ENCODE assay signal across 8 cellular contexts in genomic region chr5:151770383-151771258, GRCh38. TPM values are rescaled to one million over a fixed set of nuclear protein-coding genes. Genes with fewer than 3 reads are reported as not detected.
DNase-seq lines count a peak whose midpoint lies in the region; ATAC-seq, FAIRE-seq and TF ChIP-seq lines count a peak whose summit lies in the region.

No MANE protein-coding gene starts in this region.

- peak overlapping the region; percentile 79 for H3K4me3 Mint-ChIP-seq in activated naive CD8-positive, alpha-beta T cell

- H3K27me3 ChIP-seq in BE2C (no peaks in the 10 kb centered on the region), ovary (no peaks in the 10 kb centered on the region)

- TF ChIP-seq EP300 in ovary (IDR thresholded peaks at IDR 0.05) = no peak

- H3K36me3 ChIP-seq in BE2C = peaks cover 7% of the 10 kb centered on the region; the same call in 1 of the 2 replicates
- H3K36me3 ChIP-seq in ovary = no peaks in the 10 kb centered on the region

- H3K9me3 ChIP-seq in BE2C = no peaks in the 10 kb centered on the region
- H3K9me3 ChIP-seq in ovary = no peaks in the 10 kb centered on the region

- no peak for TF ChIP-seq CTCF in BE2C (IDR thresholded peaks at IDR 0.05; ENCODE audit: low read depth, low read length)
- no peak for TF ChIP-seq CTCF in ovary (IDR thresholded peaks at IDR 0.05)

- TF ChIP-seq POLR2A in ovary (IDR thresholded peaks at IDR 0.05) = no peak

- peak; percentile 27 for ATAC-seq in HG02943 (IDR thresholded peaks at IDR 0.05; ENCODE audit: low read depth, unreplicated experiment)

- H3K27me3 Mint-ChIP-seq in activated naive CD8-positive, alpha-beta T cell = no peaks in the 10 kb centered on the region

- peak; percentile 24 for FAIRE-seq in GM18507 (lab: Jason Lieb, UNC)

- H3K4me1 ChIP-seq in BE2C (peaks cover 6% of the 10 kb centered on the region), ovary (ENCODE audit: insufficient read depth) (peaks cover 4% of the 10 kb centered on the region)

- H3K4me1 Mint-ChIP-seq in activated naive CD8-positive, alpha-beta T cell (ENCODE audit: low read depth) = peaks cover 23% of the 10 kb centered on the region

- no peak overlapping the region for H3K27ac Mint-ChIP-seq in activated naive CD8-positive, alpha-beta T cell

- H3K27ac ChIP-seq in ovary = peak overlapping the region; percentile 78 to 100

- no peaks in the 10 kb centered on the region for H3K9me3 Mint-ChIP-seq in activated naive CD8-positive, alpha-beta T cell (ENCODE audit: low read depth)

- 0 to 2% (median 2%) methylated on average over 64 to 75 of the region's 75 CpGs for WGBS in ovary, 3 donors

- peak; percentile 74 for DNase-seq in BE2C
- DNase-seq in GM18507 (ENCODE audit: extremely low spot score, insufficient read length, low read depth) = no peak
- peak; percentile 47 for DNase-seq in NCI-H2196 (lab: John Stamatoyannopoulos, UW; ENCODE audit: unreplicated experiment)
- peak; percentile 55 to 87 (median 72) for DNase-seq in head of caudate nucleus
- peak; percentile 79 to 88 (median 83) for DNase-seq in ovary
- DNase-seq in activated effector memory CD4-positive, alpha-beta T cell treated with anti-CD3 and anti-CD28 coated beads, Interleukin-2, amount 50 U/mL, for 16 hours = no peak

- peaks cover 10% of the 10 kb centered on the region for H3K36me3 Mint-ChIP-seq in activated naive CD8-positive, alpha-beta T cell

- intact Hi-C loops in head of caudate nucleus (cut with DNase I) = loop anchor here (1.0 kb wide), 1 partner anchor 12 kb away; the partner anchor contains the start of gene ATOX1
- intact Hi-C loops in ovary (cut with DNase I) = no loop called here

- H3K4me3 ChIP-seq in BE2C (ENCODE audit: low read depth, low read length) (peak overlapping the region; percentile 60), ovary (peak overlapping the region; percentile 57)

RNA-seq across cellular contexts. Expression of gene G3BP1, which starts 1.1 kb away (rescaled TPM):
- 163 TPM for polyA plus RNA-seq in BE2C (2012; ENCODE audit: insufficient read depth, insufficient read length, low read depth)
- total RNA-seq in ovary = 100 to 1,000 TPM in 5 of 7 donors, 10 to 100 TPM in 2; 70.2 to 224 (median 160) TPM
- polyA plus RNA-seq in ovary = 10 to 100 TPM; 31.0 to 79.2 TPM

RNA-seq across cellular contexts. Expression of gene ATOX1, which starts 12.2 kb away (rescaled TPM):
- polyA plus RNA-seq in BE2C (2012; ENCODE audit: insufficient read depth, insufficient read length, low read depth) = 57.7 TPM
- 10 to 100 TPM; 23.0 to 86.6 (median 48.3) TPM for total RNA-seq in ovary
- polyA plus RNA-seq in ovary = 10 to 100 TPM; 72.8 to 73.1 TPM

Comparison
In these comparisons a context has a peak if more than half of its experiments do, and no peak if none do; other contexts are left out.
1. DNase-seq: peak in BE2C (single experiment), NCI-H2196 (single experiment), head of caudate nucleus (42 of 42) and ovary (5 of 5); none in GM18507 (single experiment) and activated effector memory CD4-positive, alpha-beta T cell treated with anti-CD3 and anti-CD28 coated beads, Interleukin-2, amount 50 U/mL, for 16 hours (single experiment).